ENCODE assay signal across 13 cellular contexts in the genomic region with DNA sequence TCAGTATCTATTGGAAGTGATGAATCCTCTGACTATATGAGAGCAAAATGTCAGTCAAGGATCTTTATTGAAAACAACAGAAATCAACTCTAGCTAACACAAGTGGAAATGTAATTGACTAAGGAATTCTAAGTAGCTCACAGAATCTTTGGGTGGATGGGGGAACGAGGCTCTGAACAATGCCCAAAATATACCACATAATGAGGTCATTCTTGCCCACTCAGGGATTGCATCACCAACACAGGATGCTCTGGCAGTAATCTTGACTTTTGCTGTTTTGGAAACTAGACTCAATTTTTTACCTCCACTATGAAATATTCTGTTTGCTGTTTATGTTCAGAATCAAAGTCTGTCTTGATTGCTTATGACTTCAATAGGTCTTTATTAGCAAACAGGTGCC.
"Had no signal": no experiment of that assay in that cellular context is flagged by ENCODE, and none has a peak within 500 bp of the region (broad histone marks: within the 10 kb centered on the region; RNA-seq: fewer than 3 reads in every experiment).

No MANE protein-coding gene starts in this region.

- H3K4me3 ChIP-seq: esophagus muscularis mucosa, heart left ventricle, testis had no signal

- DNase-seq: activated CD4-positive, alpha-beta T cell treated with anti-CD3 and anti-CD28 coated beads for 4 hours; activated naive CD4-positive, alpha-beta T cell treated with Interleukin-2 at 50 U/mL for 16 hours; activated naive CD8-positive, alpha-beta T cell treated with anti-CD3 and anti-CD28 coated beads, Interleukin-2, amount 50 U/mL, for 24 hours; foreskin fibroblast; heart left ventricle; islet precursor cell; occipital lobe; stimulated activated CD4-positive, alpha-beta T cell treated with anti-CD3 and anti-CD28 coated beads, Interleukin-4, amount 100 ng/mL, for 24 hours; T-cell; T1000; testis had no signal

- ATAC-seq: activated naive CD8-positive, alpha-beta T cell treated with anti-CD3 and anti-CD28 coated beads, Interleukin-2, amount 50 U/mL, for 24 hours; heart left ventricle; left lobe of liver; T-cell had no signal

- H3K36me3 ChIP-seq: esophagus muscularis mucosa, heart left ventricle had no signal

- H3K27me3 ChIP-seq: esophagus muscularis mucosa, heart left ventricle, testis had no signal

- H3K9me3 ChIP-seq: esophagus muscularis mucosa, heart left ventricle, testis had no signal

- H3K4me1 ChIP-seq: esophagus muscularis mucosa had no signal

- H3K27ac ChIP-seq: esophagus muscularis mucosa, heart left ventricle, testis had no signal
